Comparison of ENCODE assay signal across 15 cellular contexts in genomic region chr2:157831573-157832315, GRCh38. TPM values are rescaled to one million over a fixed set of nuclear protein-coding genes. Genes with fewer than 3 reads are reported as not detected.
DNase-seq lines count a peak whose midpoint lies in the region; ATAC-seq, FAIRE-seq and TF ChIP-seq lines count a peak whose summit lies in the region.
"Had no signal": no experiment of that assay in that cellular context is flagged by ENCODE, and none has a peak within 500 bp of the region (broad histone marks: within the 10 kb centered on the region; RNA-seq: fewer than 3 reads in every experiment).

No MANE protein-coding gene starts in this region.

- H3K36me3 ChIP-seq in HUES48 (ENCODE audit: control insufficient read depth, insufficient read depth, low read length), result no peaks in the 10 kb centered on the region
- no peaks in the 10 kb centered on the region for H3K36me3 ChIP-seq in breast epithelium
- H3K36me3 ChIP-seq in smooth muscle cell (ENCODE audit: low read depth), result no peaks in the 10 kb centered on the region
- H3K36me3 ChIP-seq in CD8-positive, alpha-beta T cell (ENCODE audit: insufficient read depth, low read length), result no peaks in the 10 kb centered on the region
- H3K36me3 ChIP-seq: HAP-1 had no signal

- H2AFZ ChIP-seq in smooth muscle cell (ENCODE audit: low read depth), result no peak overlapping the region

- H3K27me3 ChIP-seq in HUES48 (ENCODE audit: control insufficient read depth, insufficient read depth, low read length), result no peaks in the 10 kb centered on the region
- no peaks in the 10 kb centered on the region for H3K27me3 ChIP-seq in breast epithelium
- no peaks in the 10 kb centered on the region for H3K27me3 ChIP-seq in smooth muscle cell (ENCODE audit: low read depth)
- H3K27me3 ChIP-seq in CD8-positive, alpha-beta T cell (ENCODE audit: insufficient read depth, low read length), result no peaks in the 10 kb centered on the region

- no peak for ATAC-seq in GM21367 (IDR thresholded peaks at IDR 0.05; ENCODE audit: unreplicated experiment)
- ATAC-seq in CD8-positive, alpha-beta T cell, result no peak

- no peaks in the 10 kb centered on the region for H3K9me3 Mint-ChIP-seq in activated naive CD4-positive, alpha-beta T cell treated with anti-CD3 and anti-CD28 coated beads, Interleukin-2, amount 10 ng/mL, durations not matched to agents 7 days and 5 days
- H3K9me3 Mint-ChIP-seq in CD8-positive, alpha-beta T cell, result no peaks in the 10 kb centered on the region
- H3K9me3 Mint-ChIP-seq: CD8-positive, alpha-beta memory T cell; nephron progenitor cell had no signal

- CTCF ChIA-PET in activated naive CD4-positive, alpha-beta T cell treated with anti-CD3 and anti-CD28 coated beads, Interleukin-2, amount 10 ng/mL, durations not matched to agents 7 days and 5 days (lab: Charles Lee), result no interaction called here
- CTCF ChIA-PET in CD8-positive, alpha-beta T cell (lab: Charles Lee), result no interaction called here

- peaks cover 42% of the 10 kb centered on the region for H3K36me3 Mint-ChIP-seq in activated naive CD4-positive, alpha-beta T cell treated with anti-CD3 and anti-CD28 coated beads, Interleukin-2, amount 10 ng/mL, durations not matched to agents 7 days and 5 days
- peaks cover 3% of the 10 kb centered on the region for H3K36me3 Mint-ChIP-seq in CD8-positive, alpha-beta T cell

- H3F3A ChIP-seq in smooth muscle cell (ENCODE audit: low read depth), result peaks cover 7% of the 10 kb centered on the region

- H3K4me1 ChIP-seq in HUES48 (ENCODE audit: control insufficient read depth, insufficient read depth, low read length), result peaks cover 48% of the 10 kb centered on the region
- H3K4me1 ChIP-seq in breast epithelium, result peaks cover 0 to 5% of the 10 kb centered on the region in 2 donors
- H3K4me1 ChIP-seq in smooth muscle cell (ENCODE audit: low read depth), result peaks cover 7% of the 10 kb centered on the region
- peaks cover 3% of the 10 kb centered on the region for H3K4me1 ChIP-seq in CD8-positive, alpha-beta T cell (ENCODE audit: insufficient read depth, low read length)
- H3K4me1 ChIP-seq: HAP-1 had no signal

- WGBS in smooth muscle cell (ENCODE audit: low lambda C conversion rate), result 87% methylated on average over 3 of the region's 3 CpGs

- no peaks in the 10 kb centered on the region for H3K27me3 Mint-ChIP-seq in activated naive CD4-positive, alpha-beta T cell treated with anti-CD3 and anti-CD28 coated beads, Interleukin-2, amount 10 ng/mL, durations not matched to agents 7 days and 5 days
- H3K27me3 Mint-ChIP-seq in CD8-positive, alpha-beta T cell (ENCODE audit: low read depth), result no peaks in the 10 kb centered on the region
- H3K27me3 Mint-ChIP-seq: CD8-positive, alpha-beta memory T cell had no signal

- H3K9me3 ChIP-seq in HUES48 (ENCODE audit: control insufficient read depth, insufficient read depth, low read length) (no peaks in the 10 kb centered on the region), breast epithelium (no peaks in the 10 kb centered on the region), smooth muscle cell (replicated peaks; ENCODE audit: low read depth) (no peaks in the 10 kb centered on the region)
- H3K9me3 ChIP-seq in CD8-positive, alpha-beta T cell (ENCODE audit: low read length), result no peaks in the 10 kb centered on the region
- H3K9me3 ChIP-seq: HAP-1 had no signal

- intact Hi-C loops in breast epithelium (cut with DNase I; ENCODE audit: low total_unique reads), result no loop called here
- intact Hi-C loops in CD8-positive, alpha-beta T cell (cut with DNase I, micrococcal nuclease), result no loop called here

- H4K20me1 ChIP-seq in smooth muscle cell (ENCODE audit: low read depth), result peaks cover 26% of the 10 kb centered on the region

- no peak for TF ChIP-seq CTCF in breast epithelium (IDR thresholded peaks at IDR 0.05)
- no peak for TF ChIP-seq CTCF in smooth muscle cell (IDR thresholded peaks at IDR 0.05; ENCODE audit: borderline replicate concordance, insufficient read depth, poor library complexity, severe bottlenecking)
- TF ChIP-seq CTCF in CD8-positive, alpha-beta T cell (IDR thresholded peaks at IDR 0.05), result no peak

- H3K27ac ChIP-seq in HUES48 (ENCODE audit: low read depth, low read length), result peak overlapping the region; percentile 56
- peak overlapping the region; percentile 90 to 93 for H3K27ac ChIP-seq in breast epithelium
- H3K27ac ChIP-seq in smooth muscle cell (ENCODE audit: low read depth), result peak overlapping the region; percentile 97
- no peak overlapping the region for H3K27ac ChIP-seq in CD8-positive, alpha-beta T cell (ENCODE audit: low read depth, low read length)

- H3K4me3 ChIP-seq in HUES48 (ENCODE audit: low read depth, low read length) (no peak overlapping the region), breast epithelium (no peak overlapping the region), smooth muscle cell (no peak overlapping the region)
- H3K4me3 ChIP-seq in CD8-positive, alpha-beta T cell (ENCODE audit: low read depth, low read length), result no peak overlapping the region
- H3K4me3 ChIP-seq: HAP-1 had no signal

- no peak for TF ChIP-seq POLR2A in breast epithelium (IDR thresholded peaks at IDR 0.05)

- peaks cover 16% of the 10 kb centered on the region for H3K4me1 Mint-ChIP-seq in activated naive CD4-positive, alpha-beta T cell treated with anti-CD3 and anti-CD28 coated beads, Interleukin-2, amount 10 ng/mL, durations not matched to agents 7 days and 5 days
- peaks cover 16% of the 10 kb centered on the region for H3K4me1 Mint-ChIP-seq in CD8-positive, alpha-beta T cell (ENCODE audit: low read depth)

- POLR2A ChIA-PET in CD8-positive, alpha-beta T cell (lab: Charles Lee), result no interaction called here

- DNase-seq in breast epithelium (ENCODE audit: low spot score in 2 of 2) (no peak), smooth muscle cell (lab: John Stamatoyannopoulos, UW; ENCODE audit: unreplicated experiment) (no peak), NCI-H82 treated with DMSO at 0.1 percent for 48 hours (lab: John Stamatoyannopoulos, UW; ENCODE audit: unreplicated experiment) (no peak)
- no peak for DNase-seq in activated naive CD4-positive, alpha-beta T cell treated with anti-CD3 and anti-CD28 coated beads, Interleukin-2, amount 10 ng/mL, durations not matched to agents 7 days and 5 days
- no peak for DNase-seq in CD8-positive, alpha-beta T cell
- DNase-seq: activated gamma-delta T cell treated with Interleukin-2 at 50 U/mL for 16 hours; CD8-positive, alpha-beta memory T cell; effector memory CD4-positive, alpha-beta T cell; NCI-H2227 treated with DMSO at 0.1 percent for 48 hours; nephron progenitor cell; substantia nigra had no signal

- H3K9ac ChIP-seq in HUES48 (ENCODE audit: low read depth, low read length) (no peak overlapping the region), smooth muscle cell (ENCODE audit: low read depth) (peak overlapping the region; percentile 89)

- FAIRE-seq in islet of Langerhans (lab: Jason Lieb, UNC), result peak; percentile 65

- H3K79me2 ChIP-seq in smooth muscle cell (ENCODE audit: low read depth), result peaks cover 89% of the 10 kb centered on the region

- no peak overlapping the region for H3K4me3 Mint-ChIP-seq in activated naive CD4-positive, alpha-beta T cell treated with anti-CD3 and anti-CD28 coated beads, Interleukin-2, amount 10 ng/mL, durations not matched to agents 7 days and 5 days
- H3K4me3 Mint-ChIP-seq in CD8-positive, alpha-beta T cell, result no peak overlapping the region
- H3K4me3 Mint-ChIP-seq: CD8-positive, alpha-beta memory T cell; nephron progenitor cell had no signal

- H3K4me2 ChIP-seq in smooth muscle cell, result peak overlapping the region; percentile 9

- H3K27ac Mint-ChIP-seq in activated naive CD4-positive, alpha-beta T cell treated with anti-CD3 and anti-CD28 coated beads, Interleukin-2, amount 10 ng/mL, durations not matched to agents 7 days and 5 days, result no peak overlapping the region
- H3K27ac Mint-ChIP-seq in CD8-positive, alpha-beta T cell, result no peak overlapping the region

RNA-seq across cellular contexts. Expression of gene ACVR1, which starts 44.4 kb away (rescaled TPM):
- 10 to 100 TPM; 31.5 to 45.4 (median 32.8) TPM for total RNA-seq in breast epithelium
- 22.0 and 32.7 TPM in 2 replicates for total RNA-seq in smooth muscle cell
- 26.8 and 27.2 TPM in 2 replicates for polyA plus RNA-seq in smooth muscle cell
- 1 to 10 TPM; 7.0 to 8.3 TPM for total RNA-seq in CD8-positive, alpha-beta T cell
